16 cellular contexts compared by ENCODE assay signal in genomic region chr12:27999970-28000369, GRCh38. TPM values are rescaled to one million over a fixed set of nuclear protein-coding genes. Genes with fewer than 3 reads are reported as not detected.
DNase-seq lines count a peak whose midpoint lies in the region; ATAC-seq and TF ChIP-seq lines count a peak whose summit lies in the region.
"Had no signal": no experiment of that assay in that cellular context is flagged by ENCODE, and none has a peak within 500 bp of the region (broad histone marks: within the 10 kb centered on the region; RNA-seq: fewer than 3 reads in every experiment).

No MANE protein-coding gene starts in this region.

- POLR2A ChIA-PET in CD8-positive, alpha-beta memory T cell (lab: Charles Lee): no interaction called here

- H2AFZ ChIP-seq in mammary epithelial cell (ENCODE audit: low read depth, low read length) (no peak overlapping the region), parathyroid adenoma (peak overlapping the region; percentile 35)

- dilution Hi-C loops in mammary epithelial cell (cut with HindIII; ENCODE audit: low sequenced_read_pairs): loop anchor here (5.0 kb wide), 1 partner anchor 52 kb away; no protein-coding TSS in a partner anchor

- no peaks in the 10 kb centered on the region for H3K36me3 Mint-ChIP-seq in CD8-positive, alpha-beta memory T cell

- no peaks in the 10 kb centered on the region for H3K9me3 ChIP-seq in mammary epithelial cell (replicated peaks; ENCODE audit: insufficient read depth, low read length)
- H3K9me3 ChIP-seq in parathyroid adenoma (ENCODE audit: control insufficient read depth, low read length): no peaks in the 10 kb centered on the region
- H3K9me3 ChIP-seq in vagina: no peaks in the 10 kb centered on the region
- no peaks in the 10 kb centered on the region for H3K9me3 ChIP-seq in CD8-positive, alpha-beta memory T cell (ENCODE audit: low read length)
- H3K9me3 ChIP-seq: BLaER1, Peyer's patch had no signal

- intact Hi-C loops in mammary epithelial cell (cut with micrococcal nuclease): loop anchor here (1.0 to 2.0 kb wide), 5 partner anchors 18 to 130 kb away; no protein-coding TSS in a partner anchor
- intact Hi-C loops in vagina (cut with DNase I): no loop called here

- ATAC-seq in HG03045 (IDR thresholded peaks at IDR 0.05; ENCODE audit: unreplicated experiment): no peak
- ATAC-seq in GM18867 (IDR thresholded peaks at IDR 0.05; ENCODE audit: unreplicated experiment): no peak

- CTCF ChIA-PET in mammary epithelial cell (lab: Charles Lee; ENCODE audit: low non-redundant PET): interaction anchor here (0.7 kb wide), 1 partner anchor 157 kb away, joined by 11 read pairs; no protein-coding TSS in a partner anchor
- CTCF ChIA-PET in CD8-positive, alpha-beta memory T cell (lab: Charles Lee): no interaction called here

- no peak overlapping the region for H3K4me3 Mint-ChIP-seq in CD8-positive, alpha-beta memory T cell
- H3K4me3 Mint-ChIP-seq: H9 had no signal

- H3K9me3 Mint-ChIP-seq in CD8-positive, alpha-beta memory T cell: no peaks in the 10 kb centered on the region
- H3K9me3 Mint-ChIP-seq: H9 had no signal

- H3K4me1 Mint-ChIP-seq in CD8-positive, alpha-beta memory T cell: no peaks in the 10 kb centered on the region

- DNase-seq in ELR (ENCODE audit: low read depth): peak; percentile 4
- DNase-seq in NCI-H226: peak; percentile 2
- DNase-seq in mammary epithelial cell: no peak
- DNase-seq in vagina (ENCODE audit: extremely low spot score in 2 of 2): no peak
- DNase-seq in CD8-positive, alpha-beta memory T cell: no peak
- DNase-seq: H9, NCI-H1417 treated with DMSO at 0.1 percent for 48 hours, NCI-H2029, NCI-H2171 treated with DMSO at 0.1 percent for 48 hours, NCI-H524, Peyer's patch, SHP77 treated with DMSO at 0.1 percent for 48 hours had no signal

- no peak overlapping the region for H3K27ac Mint-ChIP-seq in CD8-positive, alpha-beta memory T cell
- H3K27ac Mint-ChIP-seq: H9 had no signal

- peaks cover 6% of the 10 kb centered on the region in 2 donors for H3K27me3 Mint-ChIP-seq in CD8-positive, alpha-beta memory T cell

- H4K20me1 ChIP-seq in mammary epithelial cell (ENCODE audit: insufficient read depth, low read length): no peaks in the 10 kb centered on the region
- H4K20me1 ChIP-seq: BLaER1 had no signal

- H3K9ac ChIP-seq in mammary epithelial cell (ENCODE audit: insufficient read depth, low read length) (peak overlapping the region; percentile 46), parathyroid adenoma (no peak overlapping the region)
- H3K9ac ChIP-seq: BLaER1 had no signal

- H3K4me3 ChIP-seq in mammary epithelial cell (replicated peaks in 1 of 3; ENCODE audit: insufficient read depth in 1 of 3, low read depth in 2 of 3, low read length in 3 of 3): no peak overlapping the region
- no peak overlapping the region for H3K4me3 ChIP-seq in parathyroid adenoma (ENCODE audit: low read depth, low read length)
- H3K4me3 ChIP-seq in vagina: no peak overlapping the region
- no peak overlapping the region for H3K4me3 ChIP-seq in CD8-positive, alpha-beta memory T cell (ENCODE audit: low read length)
- H3K4me3 ChIP-seq: BLaER1, Peyer's patch had no signal

- H3K27ac ChIP-seq in mammary epithelial cell (ENCODE audit: insufficient read depth, low read depth, low read length) (peak overlapping the region; percentile 87), parathyroid adenoma (no peak overlapping the region), vagina (no peak overlapping the region)
- H3K27ac ChIP-seq in CD8-positive, alpha-beta memory T cell (ENCODE audit: low read depth, low read length): no peak overlapping the region
- H3K27ac ChIP-seq: BLaER1, Peyer's patch had no signal

- H3K27me3 ChIP-seq in mammary epithelial cell (ENCODE audit: insufficient read depth, low read length) (no peaks in the 10 kb centered on the region), parathyroid adenoma (ENCODE audit: control insufficient read depth, insufficient read depth, low read length) (no peaks in the 10 kb centered on the region), vagina (no peaks in the 10 kb centered on the region)
- H3K27me3 ChIP-seq in CD8-positive, alpha-beta memory T cell (ENCODE audit: insufficient read depth, low read length, poor library complexity, severe bottlenecking): no peaks in the 10 kb centered on the region
- H3K27me3 ChIP-seq: BLaER1, Peyer's patch had no signal

- in situ Hi-C loops in mammary epithelial cell (cut with MboI; ENCODE audit: low sequenced_read_pairs in 2 of 2): no loop called here

- H3K79me2 ChIP-seq in mammary epithelial cell (ENCODE audit: insufficient read depth, low read length) (no peaks in the 10 kb centered on the region), parathyroid adenoma (no peaks in the 10 kb centered on the region)

- 73% methylated on average over 4 of the region's 4 CpGs for WGBS in mammary epithelial cell (ENCODE audit: low coverage, missing lambda C conversion rate)

- H3K36me3 ChIP-seq in mammary epithelial cell (ENCODE audit: insufficient read depth, low read length): no peaks in the 10 kb centered on the region
- H3K36me3 ChIP-seq in parathyroid adenoma (ENCODE audit: control insufficient read depth, insufficient read depth, low read length): no peaks in the 10 kb centered on the region
- H3K36me3 ChIP-seq in vagina: no peaks in the 10 kb centered on the region
- H3K36me3 ChIP-seq in CD8-positive, alpha-beta memory T cell (ENCODE audit: insufficient read depth, low read length): no peaks in the 10 kb centered on the region
- H3K36me3 ChIP-seq: BLaER1, Peyer's patch had no signal

- H3K4me2 ChIP-seq in mammary epithelial cell (ENCODE audit: insufficient read depth, low read depth, low read length) (peak overlapping the region; percentile 57), parathyroid adenoma (ENCODE audit: low read length) (no peak overlapping the region)
- H3K4me2 ChIP-seq: BLaER1 had no signal

- TF ChIP-seq POLR2A in vagina (IDR thresholded peaks at IDR 0.05): no peak

- H3K4me1 ChIP-seq in mammary epithelial cell (ENCODE audit: insufficient read depth, low read length): peaks cover 24% of the 10 kb centered on the region
- peaks cover 15% of the 10 kb centered on the region for H3K4me1 ChIP-seq in parathyroid adenoma
- H3K4me1 ChIP-seq in vagina: peaks cover 7% of the 10 kb centered on the region
- no peaks in the 10 kb centered on the region for H3K4me1 ChIP-seq in CD8-positive, alpha-beta memory T cell (ENCODE audit: insufficient read depth, low read length)
- H3K4me1 ChIP-seq: BLaER1, Peyer's patch had no signal

- TSS peak; percentile 87 for BruUV-seq in mammary epithelial cell (replicated peaks; lab: Mats Ljungman, UMichigan)

- no peak for TF ChIP-seq CTCF in mammary epithelial cell (conservative IDR thresholded peaks at IDR 0.05 in 1 of 2, IDR thresholded peaks at IDR 0.05 in 1 of 2; ENCODE audit: extremely low read depth in 1 of 2, insufficient read depth in 1 of 2, low read depth in 1 of 2, low read length in 2 of 2)
- TF ChIP-seq CTCF in parathyroid adenoma (IDR thresholded peaks at IDR 0.05): no peak
- TF ChIP-seq CTCF in vagina (IDR thresholded peaks at IDR 0.05): no peak

RNA-seq across cellular contexts. Expression of gene PTHLH, which starts 27.4 kb away (rescaled TPM):
- 100 to 1,000 TPM; 106 to 200 TPM for total RNA-seq in mammary epithelial cell
- 246 TPM for polyA plus RNA-seq in mammary epithelial cell
- polyA minus RNA-seq in mammary epithelial cell: 133 TPM
- 7.9 TPM for total RNA-seq in vagina
- under 1 TPM; 0.33 to 0.44 TPM for total RNA-seq in CD8-positive, alpha-beta memory T cell
- polyA plus RNA-seq in CD8-positive, alpha-beta memory T cell: not detected
- total RNA-seq: Peyer's patch had no signal

Comparison
In these comparisons a context has a peak if more than half of its experiments do, and no peak if none do; other contexts are left out.
1. DNase-seq: peak in ELR (single experiment) and NCI-H226 (single experiment); none in mammary epithelial cell (single experiment), vagina (0 of 2) and CD8-positive, alpha-beta memory T cell (0 of 5).
2. RNA of gene PTHLH, which starts 27.4 kb away (total RNA-seq): 106 to 200 TPM in mammary epithelial cell; 7.9 TPM in vagina (single experiment) and 0.33 to 0.44 TPM in CD8-positive, alpha-beta memory T cell; every median in the first group is over 10 times any median in the second.